Comparison of ENCODE assay signal across 8 cellular contexts in genomic region chrX:149938427-149939270, GRCh38. TPM values are rescaled to one million over a fixed set of nuclear protein-coding genes. Genes with fewer than 3 reads are reported as not detected.
DNase-seq lines count a peak whose midpoint lies in the region; ATAC-seq, FAIRE-seq and TF ChIP-seq lines count a peak whose summit lies in the region.

TSS of gene EOLA2 (minus strand) at chrX:149938491. CDS start at chrX:149933874, 4,617 bp downstream.

- no peaks in the 10 kb centered on the region for H3K9me3 Mint-ChIP-seq in CD4-positive, CD25-positive, alpha-beta regulatory T cell
- H3K9me3 Mint-ChIP-seq in activated CD4-positive, alpha-beta memory T cell treated with anti-CD3 and anti-CD28 coated beads for 36 hours, result no peaks in the 10 kb centered on the region

- no peaks in the 10 kb centered on the region for H3K36me3 ChIP-seq in CD4-positive, CD25-positive, alpha-beta regulatory T cell (ENCODE audit: control insufficient read depth, insufficient read depth, low read length)
- no peaks in the 10 kb centered on the region for H3K36me3 ChIP-seq in HepG2 (replicated peaks in 1 of 2; ENCODE audit: control insufficient read depth in 1 of 2, insufficient read depth in 2 of 2, low read length in 2 of 2)

- no peaks in the 10 kb centered on the region for H3K27me3 ChIP-seq in CD4-positive, CD25-positive, alpha-beta regulatory T cell (ENCODE audit: control insufficient read depth, insufficient read depth, low read length)
- no peaks in the 10 kb centered on the region; a peak in 1 of 5 replicates for H3K27me3 ChIP-seq in HepG2 (ENCODE audit: control insufficient read depth in 1 of 2, insufficient read depth in 2 of 2, low read length in 2 of 2)

- TF ChIP-seq RAD21 in HepG2 (CRISPR knock-in tag; IDR thresholded peaks at IDR 0.05), result no peak

- intact Hi-C loops in activated CD4-positive, alpha-beta memory T cell treated with anti-CD3 and anti-CD28 coated beads for 36 hours (cut with micrococcal nuclease), result loop anchor here (10.0 kb wide), 3 partner anchors 536 to 756 kb away; partner anchors contain the start of gene MTMR1
- intact Hi-C loops in HepG2 (cut with micrococcal nuclease; ENCODE audit: unreplicated experiment), result no loop called here

- H3K4me1 Mint-ChIP-seq in CD4-positive, CD25-positive, alpha-beta regulatory T cell, result peaks cover 0 to 16% (median 4%) of the 10 kb centered on the region in 4 donors
- H3K4me1 Mint-ChIP-seq in activated CD4-positive, alpha-beta memory T cell treated with anti-CD3 and anti-CD28 coated beads for 36 hours (ENCODE audit: low read depth), result no peaks in the 10 kb centered on the region

- peak within 1 kb of the TSS; percentile 96 for H3K27ac ChIP-seq in CD4-positive, CD25-positive, alpha-beta regulatory T cell (ENCODE audit: insufficient read depth, low read length, poor library complexity, severe bottlenecking)
- H3K27ac ChIP-seq in HepG2 (ENCODE audit: extremely low read length, insufficient read depth, low read length), result peak within 1 kb of the TSS; percentile 86

- DNase-seq in CD4-positive, CD25-positive, alpha-beta regulatory T cell, result peak; percentile 88 to 97 (median 93)
- DNase-seq in HK-2 (ENCODE audit: unreplicated experiment), result peak; percentile 94
- DNase-seq in NCI-H82 treated with DMSO at 0.1 percent for 48 hours (lab: John Stamatoyannopoulos, UW; ENCODE audit: unreplicated experiment), result peak; percentile 96
- DNase-seq in activated CD4-positive, alpha-beta memory T cell treated with anti-CD3 and anti-CD28 coated beads for 36 hours, result peak; percentile 95
- DNase-seq in dermis microvascular lymphatic vessel endothelial cell (ENCODE audit: low read depth in 2 of 2), result peak; percentile 98 to 99
- DNase-seq in HepG2 (ENCODE audit: low spot score), result peak; percentile 94
- DNase-seq in stimulated activated CD4-positive, alpha-beta T cell treated with anti-CD3 and anti-CD28 coated beads, Interleukin-4, amount 100 ng/mL, for 1 hour, result peak; percentile 88

- H3K4me1 ChIP-seq in CD4-positive, CD25-positive, alpha-beta regulatory T cell (ENCODE audit: control insufficient read depth, insufficient read depth, low read length, poor library complexity, severe bottlenecking), result peaks cover 7% of the 10 kb centered on the region
- no peaks in the 10 kb centered on the region; the same call in 1 of the 2 replicates for H3K4me1 ChIP-seq in HepG2 (ENCODE audit: insufficient read depth, low read length)

- peak within 1 kb of the TSS; percentile 93 to 100 (median 98) for H3K27ac Mint-ChIP-seq in CD4-positive, CD25-positive, alpha-beta regulatory T cell
- H3K27ac Mint-ChIP-seq in activated CD4-positive, alpha-beta memory T cell treated with anti-CD3 and anti-CD28 coated beads for 36 hours, result peak within 1 kb of the TSS; percentile 99

- H3K9me3 ChIP-seq in CD4-positive, CD25-positive, alpha-beta regulatory T cell (ENCODE audit: control insufficient read depth in 2 of 2, low read length in 2 of 2), result no peaks in the 10 kb centered on the region
- H3K9me3 ChIP-seq in HepG2 (ENCODE audit: low read length), result no peaks in the 10 kb centered on the region

- POLR2A ChIA-PET in activated CD4-positive, alpha-beta memory T cell treated with anti-CD3 and anti-CD28 coated beads for 36 hours (lab: Charles Lee), result interaction anchor here (1.2 kb wide), 1 partner anchor 398 kb away, joined by 5 read pairs; the partner anchor contains the start of gene EOLA1
- POLR2A ChIA-PET in HepG2 (lab: Yijun Ruan, JAX), result interaction anchor here (2.3 to 3.4 kb wide), 3 partner anchors 399 to 755 kb away, joined by 9 to 16 read pairs (median 13); partner anchors contain the start of genes EOLA1 and MTMR1

- H3K4me3 Mint-ChIP-seq in CD4-positive, CD25-positive, alpha-beta regulatory T cell, result peak within 1 kb of the TSS; percentile 81 to 98 (median 93)
- H3K4me3 Mint-ChIP-seq in activated CD4-positive, alpha-beta memory T cell treated with anti-CD3 and anti-CD28 coated beads for 36 hours, result peak within 1 kb of the TSS; percentile 85

- TF ChIP-seq POLR2A in HepG2 (IDR thresholded peaks at IDR 0.05; ENCODE audit: insufficient read depth in 1 of 2, low read depth in 2 of 2, low read length in 2 of 2), result peak in 1 of 2 experiments; percentile 71; a peak in 2 of 4 replicates

- peaks cover 9% of the 10 kb centered on the region for H3K79me2 ChIP-seq in HepG2 (ENCODE audit: insufficient read depth, low read length)

- peak within 1 kb of the TSS; percentile 87 for H3K9ac ChIP-seq in HepG2 (ENCODE audit: insufficient read depth, low read depth, low read length)

- TF ChIP-seq CTCF in HepG2 (CRISPR knock-in tag; IDR thresholded peaks at IDR 0.05), result peak; percentile 86

- CTCF ChIA-PET in activated CD4-positive, alpha-beta memory T cell treated with anti-CD3 and anti-CD28 coated beads for 36 hours (lab: Charles Lee), result interaction anchor here (1.0 to 1.9 kb wide), 7 partner anchors 12 to 434 kb away, joined by 3 to 6 read pairs (median 4); no protein-coding TSS in a partner anchor
- CTCF ChIA-PET in HepG2 (lab: Yijun Ruan, JAX; ENCODE audit: low intra/inter-chr PET ratio, low total read pairs), result no interaction called here

- in situ Hi-C loops in HepG2 (cut with HindIII; ENCODE audit: extremely low pct_ligation_motif_present, low pct_unique_long_range_greater_than_20kb), result no loop called here

- H4K20me1 ChIP-seq in HepG2 (ENCODE audit: insufficient read depth, low read length), result no peaks in the 10 kb centered on the region

- TF ChIP-seq EP300 in HepG2 (IDR thresholded peaks at IDR 0.05; ENCODE audit: low read depth in 2 of 2, low read length in 2 of 2) (no peak), HepG2 (CRISPR knock-in tag; IDR thresholded peaks at IDR 0.05; ENCODE audit: borderline replicate concordance) (0 out of 2 replicates have a peak, but pooled peaks have one; percentile 13)

- H3K4me2 ChIP-seq in HepG2 (ENCODE audit: low read depth, low read length), result peak within 1 kb of the TSS; percentile 76

- peak; percentile 99 for FAIRE-seq in HepG2 (lab: Jason Lieb, UNC)

- BruUV-seq in HepG2 (replicated peaks; lab: Mats Ljungman, UMichigan), result no TSS peak

- peak; percentile 65 to 66 for ATAC-seq in CD4-positive, CD25-positive, alpha-beta regulatory T cell (ENCODE audit: low read depth in 2 of 2)
- peak; percentile 74 for ATAC-seq in GM19452 (IDR thresholded peaks at IDR 0.05; ENCODE audit: unreplicated experiment)
- ATAC-seq in HepG2, result peak; percentile 82

- no peak within 1 kb of the TSS for H2AFZ ChIP-seq in HepG2 (ENCODE audit: low read length)

- no peaks in the 10 kb centered on the region for H3K27me3 Mint-ChIP-seq in CD4-positive, CD25-positive, alpha-beta regulatory T cell
- H3K27me3 Mint-ChIP-seq in activated CD4-positive, alpha-beta memory T cell treated with anti-CD3 and anti-CD28 coated beads for 36 hours, result no peaks in the 10 kb centered on the region

- 7% methylated on average over 33 of the region's 61 CpGs for WGBS in HepG2 (ENCODE audit: low lambda C conversion rate)

- no peaks in the 10 kb centered on the region for H3K36me3 Mint-ChIP-seq in CD4-positive, CD25-positive, alpha-beta regulatory T cell
- H3K36me3 Mint-ChIP-seq in activated CD4-positive, alpha-beta memory T cell treated with anti-CD3 and anti-CD28 coated beads for 36 hours, result peaks cover 2% of the 10 kb centered on the region

- peak within 1 kb of the TSS; percentile 47 for H3K4me3 ChIP-seq in CD4-positive, CD25-positive, alpha-beta regulatory T cell (ENCODE audit: low read depth, low read length)
- peak within 1 kb of the TSS; percentile 69 to 88 (median 82); a peak in 5 of 6 replicates for H3K4me3 ChIP-seq in HepG2 (replicated peaks in 1 of 3; ENCODE audit: insufficient read depth in 1 of 3, low read depth in 2 of 3, low read length in 3 of 3)

TF ChIP-seq in HepG2, 621 proteins besides CTCF, POLR2A, EP300 and RAD21 (continues in another document):
- no peak for TF ChIP-seq NBN (conservative IDR thresholded peaks at IDR 0.05)
- no peak for TF ChIP-seq KLF15 (CRISPR knock-in tag; IDR thresholded peaks at IDR 0.05; ENCODE audit: borderline replicate concordance)
- no peak for TF ChIP-seq MTA3 (CRISPR knock-in tag; IDR thresholded peaks at IDR 0.05)
- no peak for TF ChIP-seq ZNF296 (CRISPR knock-in tag; conservative IDR thresholded peaks at IDR 0.05)
- TF ChIP-seq MZF1 (CRISPR knock-in tag; IDR thresholded peaks at IDR 0.05; ENCODE audit: borderline replicate concordance), result no peak

RNA-seq across cellular contexts. Expression of gene EOLA2, which starts in this region (rescaled TPM):
- 62.5 TPM for total RNA-seq in CD4-positive, CD25-positive, alpha-beta regulatory T cell
- polyA plus RNA-seq in CD4-positive, CD25-positive, alpha-beta regulatory T cell, result 10 to 100 TPM; 32.1 to 35.9 (median 34.2) TPM
- 10 to 100 TPM; 32.4 to 33.7 TPM for total RNA-seq in activated CD4-positive, alpha-beta memory T cell treated with anti-CD3 and anti-CD28 coated beads for 36 hours
- total RNA-seq in dermis microvascular lymphatic vessel endothelial cell, result 11.7 and 17.1 TPM in 2 replicates
- 22.0 and 29.0 TPM in 2 replicates for total RNA-seq in HepG2 (2016; rRNA removed; fragmentation: Illumina TruSeq; extraction: Trizol)
- total RNA-seq in HepG2 (2016; cell fraction: cytosol; rRNA removed; fragmentation: Illumina TruSeq; extraction: Trizol; ENCODE audit: low read depth), result 13.4 and 21.7 TPM in 2 replicates
- total RNA-seq in HepG2 (2016; cell fraction: insoluble cytoplasmic fraction; rRNA removed; fragmentation: Illumina TruSeq; extraction: Trizol), result 20.4 and 27.4 TPM in 2 replicates
- total RNA-seq in HepG2 (2016; cell fraction: membrane; rRNA removed; fragmentation: Illumina TruSeq; extraction: Trizol), result 28.1 and 36.4 TPM in 2 replicates
- 14.2 and 19.6 TPM in 2 replicates for total RNA-seq in HepG2 (2016; cell fraction: nucleus; rRNA removed; fragmentation: Illumina TruSeq; extraction: Trizol)
- polyA plus RNA-seq in HepG2 (2011; rRNA removed), result 20.4 and 23.8 TPM in 2 replicates
- 20.3 and 22.5 TPM in 2 replicates for polyA plus RNA-seq in HepG2 (2011; cell fraction: cytosol; rRNA removed)
- polyA plus RNA-seq in HepG2 (2011; cell fraction: nucleus; rRNA removed), result 38.1 and 38.2 TPM in 2 replicates
- 16.4 and 17.4 TPM in 2 replicates for polyA plus RNA-seq in HepG2 (2012)
- polyA plus RNA-seq in HepG2 (2016; cell fraction: cytosol; fragmentation: Illumina TruSeq; extraction: Trizol; ENCODE audit: low read depth), result 20.1 and 29.1 TPM in 2 replicates
- polyA plus RNA-seq in HepG2 (2016; cell fraction: insoluble cytoplasmic fraction; fragmentation: Illumina TruSeq; extraction: Trizol; ENCODE audit: low read depth), result 32.3 and 36.8 TPM in 2 replicates
- 23.6 and 37.1 TPM in 2 replicates for polyA plus RNA-seq in HepG2 (2016; cell fraction: membrane; fragmentation: Illumina TruSeq; extraction: Trizol; ENCODE audit: low read depth)
- polyA plus RNA-seq in HepG2 (2016; cell fraction: nucleus; fragmentation: Illumina TruSeq; extraction: Trizol; ENCODE audit: insufficient read depth, low read depth), result 30.4 and 33.6 TPM in 2 replicates
- 18.8 and 29.4 TPM in 2 replicates for polyA minus RNA-seq in HepG2 (2011; rRNA and poly(A)+ RNA removed; ENCODE audit: low replicate concordance)
- 5.5 and 6.6 TPM in 2 replicates for polyA minus RNA-seq in HepG2 (2011; cell fraction: cytosol; rRNA and poly(A)+ RNA removed)
- 18.6 and 19.8 TPM in 2 replicates for polyA minus RNA-seq in HepG2 (2011; cell fraction: nucleus; rRNA and poly(A)+ RNA removed)

Comparison
In these comparisons a context has a peak if more than half of its experiments do, and no peak if none do; other contexts are left out.
1. Peak in every context shown above with its lines: DNase-seq, ATAC-seq, H3K4me3 ChIP-seq and H3K27ac ChIP-seq.